In the genomic region with DNA sequence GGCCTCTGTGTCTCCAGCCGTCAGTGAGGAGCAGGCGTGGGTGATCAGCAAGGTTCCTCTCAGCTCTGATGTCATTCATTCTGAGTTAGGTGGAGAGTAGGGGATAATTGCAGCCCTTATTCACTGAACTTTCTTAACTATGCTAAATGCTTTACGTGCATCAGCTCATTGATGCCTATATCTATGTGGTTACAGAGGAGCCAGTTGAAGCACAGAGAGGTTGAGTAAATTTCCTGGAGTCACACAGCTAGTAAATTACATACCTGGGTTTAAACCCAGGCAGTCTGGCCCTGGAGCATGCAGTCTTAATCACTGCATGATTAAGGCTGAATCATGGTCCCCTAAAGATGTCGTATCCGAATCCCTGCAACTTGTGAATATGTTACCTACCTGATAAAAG, we compare ENCODE assay signal across 8 cellular contexts.
DNase-seq lines count a peak whose midpoint lies in the region; ATAC-seq and TF ChIP-seq lines count a peak whose summit lies in the region.

No MANE protein-coding gene starts in this region.

- H3K27me3 ChIP-seq in effector memory CD4-positive, alpha-beta T cell (replicated peaks; ENCODE audit: control insufficient read depth, insufficient read depth, low read length, poor library complexity, severe bottlenecking): no peaks in the 10 kb centered on the region

- peaks cover 3% of the 10 kb centered on the region for H3K27me3 Mint-ChIP-seq in T-helper 2 cell treated with Interferon-gamma antibody and Interleukin-4, amounts not matched to agents 5 μg/mL and 100 μg/mL, for 36 hours (ENCODE audit: low read depth)
- no peaks in the 10 kb centered on the region for H3K27me3 Mint-ChIP-seq in stimulated activated naive B cell treated with anti-CD40 and anti-IgM and Interleukin-4, amounts not matched to agents 10 μg/mL and 1 μg/mL and 100 μg/mL, for 72 hours

- no TSS peak for BruUV-seq in OCI-LY7 (replicated peaks; lab: Mats Ljungman, UMichigan)

- peak overlapping the region; percentile 97 for H3K27ac ChIP-seq in OCI-LY7 (ENCODE audit: low read depth, low read length, poor library complexity, severe bottlenecking)
- H3K27ac ChIP-seq in effector memory CD4-positive, alpha-beta T cell (ENCODE audit: insufficient read depth, low read length, poor library complexity, severe bottlenecking): peak overlapping the region; percentile 94

- peak; percentile 19; the same call in 1 of the 2 replicates for TF ChIP-seq CTCF in OCI-LY7 (conservative IDR thresholded peaks at IDR 0.05; ENCODE audit: low read length)

- CTCF ChIA-PET in OCI-LY7 (lab: Charles Lee; ENCODE audit: unreplicated experiment): interaction anchor here (0.8 kb wide), 2 partner anchors 100 to 108 kb away, joined by 3 read pairs; no protein-coding TSS in a partner anchor

- H3K27ac Mint-ChIP-seq in T-helper 2 cell treated with Interferon-gamma antibody and Interleukin-4, amounts not matched to agents 5 μg/mL and 100 μg/mL, for 36 hours: peak overlapping the region; percentile 99
- H3K27ac Mint-ChIP-seq in stimulated activated naive B cell treated with anti-CD40 and anti-IgM and Interleukin-4, amounts not matched to agents 10 μg/mL and 1 μg/mL and 100 μg/mL, for 72 hours: peak overlapping the region; percentile 100

- H3K36me3 Mint-ChIP-seq in T-helper 2 cell treated with Interferon-gamma antibody and Interleukin-4, amounts not matched to agents 5 μg/mL and 100 μg/mL, for 36 hours (ENCODE audit: low read depth): peaks cover 9% of the 10 kb centered on the region
- H3K36me3 Mint-ChIP-seq in stimulated activated naive B cell treated with anti-CD40 and anti-IgM and Interleukin-4, amounts not matched to agents 10 μg/mL and 1 μg/mL and 100 μg/mL, for 72 hours: peaks cover 0 to 8% of the 10 kb centered on the region in 2 donors

- H3K4me1 ChIP-seq in OCI-LY7 (ENCODE audit: insufficient read depth, low read length, poor library complexity, severe bottlenecking): peaks cover 86% of the 10 kb centered on the region
- peaks cover 39% of the 10 kb centered on the region for H3K4me1 ChIP-seq in effector memory CD4-positive, alpha-beta T cell (ENCODE audit: control insufficient read depth, insufficient read depth, low read length, poor library complexity, severe bottlenecking)

- ATAC-seq in stimulated activated naive B cell treated with anti-CD40 and anti-IgM and Interleukin-4, amounts not matched to agents 10 μg/mL and 1 μg/mL and 100 μg/mL, for 72 hours (replicated peaks): no peak

- peak overlapping the region; percentile 67 for H3K4me3 ChIP-seq in OCI-LY7 (ENCODE audit: low read depth, low read length, poor library complexity, severe bottlenecking)
- H3K4me3 ChIP-seq in effector memory CD4-positive, alpha-beta T cell (ENCODE audit: insufficient read depth, low read depth, low read length, poor library complexity, severe bottlenecking): no peak overlapping the region

- no peaks in the 10 kb centered on the region for H3K9me3 ChIP-seq in OCI-LY7 (ENCODE audit: low read length)
- H3K9me3 ChIP-seq in effector memory CD4-positive, alpha-beta T cell (ENCODE audit: control insufficient read depth, low read length): no peaks in the 10 kb centered on the region

- H3K9me2 ChIP-seq in OCI-LY7 (ENCODE audit: insufficient read depth, low read length): no peaks in the 10 kb centered on the region

- H4K20me1 ChIP-seq in OCI-LY7 (ENCODE audit: insufficient read depth, low read length): no peaks in the 10 kb centered on the region

- POLR2A ChIA-PET in OCI-LY7 (lab: Charles Lee): interaction anchor here (0.6 to 3.6 kb wide), 4 partner anchors 8 to 182 kb away, joined by 3 to 13 read pairs (median 4); a partner anchor contains a TSS

- H3K9me3 Mint-ChIP-seq in T-helper 2 cell treated with Interferon-gamma antibody and Interleukin-4, amounts not matched to agents 5 μg/mL and 100 μg/mL, for 36 hours: no peaks in the 10 kb centered on the region
- H3K9me3 Mint-ChIP-seq in stimulated activated naive B cell treated with anti-CD40 and anti-IgM and Interleukin-4, amounts not matched to agents 10 μg/mL and 1 μg/mL and 100 μg/mL, for 72 hours: no peaks in the 10 kb centered on the region

- intact Hi-C loops in OCI-LY7 (cut with micrococcal nuclease; ENCODE audit: unreplicated experiment): loop anchor here (1.0 to 10.0 kb wide), 9 partner anchors 54 to 552 kb away; a partner anchor contains a TSS

- H3K4me3 Mint-ChIP-seq in T-helper 2 cell treated with Interferon-gamma antibody and Interleukin-4, amounts not matched to agents 5 μg/mL and 100 μg/mL, for 36 hours: peak overlapping the region; percentile 83
- H3K4me3 Mint-ChIP-seq in stimulated activated naive B cell treated with anti-CD40 and anti-IgM and Interleukin-4, amounts not matched to agents 10 μg/mL and 1 μg/mL and 100 μg/mL, for 72 hours: peak overlapping the region; percentile 83 to 85

- H2AFZ ChIP-seq in OCI-LY7 (ENCODE audit: low read length): peak overlapping the region; percentile 19; the same call in 1 of the 2 replicates

- DNase-seq in T-helper 2 cell treated with Interferon-gamma antibody and Interleukin-4, amounts not matched to agents 5 μg/mL and 100 μg/mL, for 36 hours (ENCODE audit: low spot score): no peak
- DNase-seq in T-helper 2 cell: no peak
- no peak for DNase-seq in OCI-LY7 (ENCODE audit: low spot score)
- DNase-seq in effector memory CD4-positive, alpha-beta T cell: no peak
- no peak for DNase-seq in stimulated activated naive B cell treated with anti-CD40 and anti-IgM and Interleukin-4, amounts not matched to agents 10 μg/mL and 1 μg/mL and 100 μg/mL, for 72 hours
- no peak for DNase-seq in GF-D8 (lab: John Stamatoyannopoulos, UW)
- no peak for DNase-seq in NK-92 treated with Interleukin-12 subunit alpha and Interleukin-12 subunit beta, amount 100 ng/mL, for 24 hours (lab: John Stamatoyannopoulos, UW)
- no peak for DNase-seq in D341Med (ENCODE audit: low spot score)

- no peaks in the 10 kb centered on the region; the same call in 1 of the 2 replicates for H3K79me2 ChIP-seq in OCI-LY7 (ENCODE audit: insufficient read depth, low read depth, low read length)

- no peaks in the 10 kb centered on the region for H3K36me3 ChIP-seq in OCI-LY7 (ENCODE audit: insufficient read depth, low read length)
- H3K36me3 ChIP-seq in effector memory CD4-positive, alpha-beta T cell (ENCODE audit: control insufficient read depth, insufficient read depth, low read length): no peaks in the 10 kb centered on the region

- H3K4me1 Mint-ChIP-seq in T-helper 2 cell treated with Interferon-gamma antibody and Interleukin-4, amounts not matched to agents 5 μg/mL and 100 μg/mL, for 36 hours (ENCODE audit: low read depth): peaks cover 54% of the 10 kb centered on the region
- H3K4me1 Mint-ChIP-seq in stimulated activated naive B cell treated with anti-CD40 and anti-IgM and Interleukin-4, amounts not matched to agents 10 μg/mL and 1 μg/mL and 100 μg/mL, for 72 hours: peaks cover 79 to 95% of the 10 kb centered on the region in 2 donors

- peak overlapping the region; percentile 97 for H3K4me2 ChIP-seq in OCI-LY7 (ENCODE audit: low read length)
